In the genomic region with DNA sequence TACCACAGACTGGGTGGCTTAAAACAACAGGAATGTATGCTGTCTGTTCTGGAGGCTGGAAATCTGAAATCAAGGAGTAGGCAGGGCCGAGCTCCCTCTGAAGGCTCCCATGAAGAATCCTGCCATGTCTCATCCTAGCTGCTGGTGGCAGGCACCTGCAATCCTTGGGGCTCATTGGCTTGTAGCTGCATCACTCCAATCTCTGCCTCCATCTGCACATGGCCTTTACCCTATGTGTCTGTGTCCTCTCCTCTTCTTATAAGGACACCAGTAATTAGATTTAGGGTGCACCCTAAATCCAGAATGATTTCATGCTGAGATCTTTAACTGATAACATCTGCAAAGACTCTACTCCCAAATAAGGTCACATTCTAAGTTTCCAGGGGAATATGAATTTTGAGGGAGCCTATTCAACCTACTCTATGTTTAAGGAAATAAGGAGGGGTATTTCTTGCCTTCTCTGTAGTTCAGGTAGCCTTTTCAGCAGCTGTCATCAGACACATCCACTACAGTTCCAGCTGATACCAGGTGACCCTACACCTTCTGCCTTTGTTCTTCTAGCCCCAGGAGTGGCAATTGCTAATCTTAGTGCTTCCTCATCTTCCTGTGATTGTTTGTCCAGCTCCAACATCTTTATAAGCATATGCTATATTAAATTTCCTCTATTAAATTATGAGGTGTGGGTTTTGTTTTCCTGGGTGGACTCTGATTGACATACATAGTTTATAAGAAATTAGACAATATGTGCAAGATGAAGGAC, we compare ENCODE assay signal across 19 cellular contexts.
A peak's percentile ranks its signal among the peaks of the same experiment; 100 is the strongest.
DNase-seq lines count a peak whose midpoint lies in the region; ATAC-seq and TF ChIP-seq lines count a peak whose summit lies in the region.
"Had no signal": no experiment of that assay in that cellular context is flagged by ENCODE, and none has a peak within 500 bp of the region (broad histone marks: within the 10 kb centered on the region; RNA-seq: fewer than 3 reads in every experiment).

No MANE protein-coding gene starts in this region.

- H3K36me3 Mint-ChIP-seq in stimulated activated effector memory CD8-positive, alpha-beta T cell treated with anti-CD3 and anti-CD28 coated beads, Interleukin-12 subunit alpha, Interleukin-12 subunit beta, amount 100 ng/mL, for 72 hours, result no peaks in the 10 kb centered on the region
- no peaks in the 10 kb centered on the region for H3K36me3 Mint-ChIP-seq in type B pancreatic cell
- H3K36me3 Mint-ChIP-seq: CD14-positive monocyte; CD4-positive, alpha-beta memory T cell; IgD-negative memory B cell had no signal

- no peaks in the 10 kb centered on the region for H3K36me3 ChIP-seq in WERI-Rb-1
- H3K36me3 ChIP-seq: BLaER1 had no signal

- H3K27me3 Mint-ChIP-seq in type B pancreatic cell, result peaks cover 3% of the 10 kb centered on the region
- H3K27me3 Mint-ChIP-seq: CD4-positive, alpha-beta memory T cell; IgD-negative memory B cell had no signal

- no peak overlapping the region for H3K4me3 ChIP-seq in WERI-Rb-1 (ENCODE audit: low read depth, low read length)
- H3K4me3 ChIP-seq: BLaER1 had no signal

- H3K9me3 ChIP-seq in WERI-Rb-1 (ENCODE audit: severe bottlenecking), result no peaks in the 10 kb centered on the region
- H3K9me3 ChIP-seq: BLaER1 had no signal

- TF ChIP-seq CTCF in WERI-Rb-1 (IDR thresholded peaks at IDR 0.05; ENCODE audit: low read depth, low read length), result 0 out of 2 replicates have a peak, but pooled peaks have one; percentile 6
- TF ChIP-seq CTCF in type B pancreatic cell (conservative IDR thresholded peaks at IDR 0.05), result no peak

- H3K27ac ChIP-seq in WERI-Rb-1, result no peak overlapping the region
- H3K27ac ChIP-seq: BLaER1 had no signal

- peaks cover 25% of the 10 kb centered on the region for H3K27me3 ChIP-seq in WERI-Rb-1 (ENCODE audit: insufficient read depth, low read depth, severe bottlenecking)
- H3K27me3 ChIP-seq: BLaER1 had no signal

- ATAC-seq in stimulated activated effector memory CD8-positive, alpha-beta T cell treated with anti-CD3 and anti-CD28 coated beads, Interleukin-12 subunit alpha, Interleukin-12 subunit beta, amount 100 ng/mL, for 72 hours, result peak; percentile 11
- ATAC-seq in HG02870 (IDR thresholded peaks at IDR 0.05; ENCODE audit: unreplicated experiment), result no peak
- ATAC-seq: HCT116, HepG2 had no signal

- H3K4me3 Mint-ChIP-seq in stimulated activated effector memory CD8-positive, alpha-beta T cell treated with anti-CD3 and anti-CD28 coated beads, Interleukin-12 subunit alpha, Interleukin-12 subunit beta, amount 100 ng/mL, for 72 hours, result no peak overlapping the region
- H3K4me3 Mint-ChIP-seq in type B pancreatic cell, result no peak overlapping the region
- H3K4me3 Mint-ChIP-seq: CD14-positive monocyte; CD4-positive, alpha-beta memory T cell; HFFc6; IgD-negative memory B cell had no signal

- DNase-seq in WERI-Rb-1 (no peak), dermis blood vessel endothelial cell (peak; percentile 62), type B pancreatic cell (ENCODE audit: extremely low spot score, unreplicated experiment) (no peak)
- no peak for DNase-seq in stimulated activated effector memory CD8-positive, alpha-beta T cell treated with anti-CD3 and anti-CD28 coated beads, Interleukin-12 subunit alpha, Interleukin-12 subunit beta, amount 100 ng/mL, for 72 hours (ENCODE audit: low spot score in 2 of 2)
- DNase-seq in activated CD4-positive, alpha-beta T cell treated with anti-CD3 and anti-CD28 coated beads, Interleukin-2, amount 50 U/mL, for 1 hour, result no peak
- DNase-seq: ACHN; Calu3; CD4-positive, alpha-beta memory T cell; DMS79 treated with DMSO at 0.1 percent for 48 hours; GF-D8; GOT3; H7; HFFc6 had no signal

- no peak overlapping the region for H3K27ac Mint-ChIP-seq in stimulated activated effector memory CD8-positive, alpha-beta T cell treated with anti-CD3 and anti-CD28 coated beads, Interleukin-12 subunit alpha, Interleukin-12 subunit beta, amount 100 ng/mL, for 72 hours
- H3K27ac Mint-ChIP-seq in type B pancreatic cell, result no peak overlapping the region
- H3K27ac Mint-ChIP-seq: CD14-positive monocyte; CD4-positive, alpha-beta memory T cell; HFFc6; IgD-negative memory B cell had no signal

- H3K4me1 Mint-ChIP-seq in stimulated activated effector memory CD8-positive, alpha-beta T cell treated with anti-CD3 and anti-CD28 coated beads, Interleukin-12 subunit alpha, Interleukin-12 subunit beta, amount 100 ng/mL, for 72 hours, result no peaks in the 10 kb centered on the region
- peaks cover 9% of the 10 kb centered on the region for H3K4me1 Mint-ChIP-seq in type B pancreatic cell (ENCODE audit: unreplicated experiment)
- H3K4me1 Mint-ChIP-seq: CD14-positive monocyte; CD4-positive, alpha-beta memory T cell; IgD-negative memory B cell had no signal

- no peaks in the 10 kb centered on the region for H3K9me3 Mint-ChIP-seq in stimulated activated effector memory CD8-positive, alpha-beta T cell treated with anti-CD3 and anti-CD28 coated beads, Interleukin-12 subunit alpha, Interleukin-12 subunit beta, amount 100 ng/mL, for 72 hours
- no peaks in the 10 kb centered on the region for H3K9me3 Mint-ChIP-seq in type B pancreatic cell
- H3K9me3 Mint-ChIP-seq: CD14-positive monocyte, HFFc6 had no signal
